Comparison of ENCODE assay signal across 12 cellular contexts in the genomic region with DNA sequence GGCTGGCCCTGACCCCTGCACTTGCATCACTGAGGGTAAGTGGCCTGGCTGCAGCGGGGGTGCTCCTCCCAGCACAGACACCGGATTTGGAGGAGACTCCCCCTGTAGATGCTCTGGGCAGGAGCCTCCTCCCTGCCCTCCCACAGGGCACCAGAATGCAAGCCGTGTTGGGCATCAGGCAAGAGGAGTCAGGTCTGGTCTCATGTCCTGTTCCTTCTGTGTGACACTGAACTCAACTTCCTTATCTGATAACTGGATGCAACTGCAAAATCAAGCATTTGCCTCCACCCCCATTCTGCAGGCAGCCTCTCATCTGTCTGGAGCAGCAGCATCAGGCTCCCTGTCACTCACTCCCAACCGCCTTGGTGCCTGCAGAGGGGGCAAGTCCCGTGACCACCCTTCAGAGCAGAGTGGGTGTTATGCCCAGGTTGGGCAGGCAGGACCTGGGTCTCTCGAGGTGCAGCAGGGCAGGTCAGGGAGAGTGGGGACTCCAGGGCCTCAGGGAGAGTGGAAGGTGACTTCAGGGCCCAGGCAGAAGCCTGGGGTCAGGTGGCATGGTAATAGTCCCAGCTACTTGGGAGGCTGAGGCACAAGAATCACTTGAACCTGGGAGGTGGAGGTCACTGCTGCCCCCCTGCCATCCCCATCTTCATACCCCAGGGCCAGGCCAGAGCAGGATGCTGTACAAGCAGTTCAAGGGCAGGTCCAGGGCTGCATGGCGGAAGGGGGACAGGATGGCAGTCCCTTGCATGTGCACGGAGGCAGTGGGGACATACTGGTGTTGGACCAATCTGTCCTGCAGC. TPM values are rescaled to one million over a fixed set of nuclear protein-coding genes. Genes with fewer than 3 reads are reported as not detected.
DNase-seq lines count a peak whose midpoint lies in the region; ATAC-seq and TF ChIP-seq lines count a peak whose summit lies in the region.
"Had no signal": no experiment of that assay in that cellular context is flagged by ENCODE, and none has a peak within 500 bp of the region (broad histone marks: within the 10 kb centered on the region; RNA-seq: fewer than 3 reads in every experiment).

No MANE protein-coding gene starts in this region.

- H3K4me3 ChIP-seq in iPS-18c (ENCODE audit: insufficient read depth, low read depth, low read length) (peak overlapping the region; percentile 31; the same call in 1 of the 2 replicates), thoracic aorta (peak overlapping the region; percentile 30)
- H3K4me3 ChIP-seq: gastroesophageal sphincter had no signal

- peak; percentile 14 to 46 for DNase-seq in NCI-H524 (lab: John Stamatoyannopoulos, UW)
- DNase-seq in NCI-H524 treated with DMSO at 0.1 percent for 48 hours (lab: John Stamatoyannopoulos, UW) = no peak
- peak; percentile 63 for DNase-seq in UCSD-AML1 (lab: John Stamatoyannopoulos, UW; ENCODE audit: unreplicated experiment)
- DNase-seq in thoracic aorta (ENCODE audit: low spot score) = no peak
- DNase-seq in NCI-H1436 treated with DMSO at 0.1 percent for 48 hours (lab: John Stamatoyannopoulos, UW) = no peak
- no peak for DNase-seq in NCI-H748 treated with DMSO at 0.1 percent for 48 hours (lab: John Stamatoyannopoulos, UW)
- DNase-seq: 8988T; activated T-cell treated with anti-CD3 and anti-CD28 coated beads, Interleukin-2, amount 50 U/mL, for 1 hour; central memory CD4-positive, alpha-beta T cell had no signal

- H3K27me3 ChIP-seq in thoracic aorta (replicated peaks; ENCODE audit: insufficient read depth) = no peaks in the 10 kb centered on the region
- H3K27me3 ChIP-seq: gastroesophageal sphincter had no signal

- peaks cover 9 to 22% of the 10 kb centered on the region in 2 donors for H3K4me1 ChIP-seq in thoracic aorta (ENCODE audit: control insufficient read depth in 1 of 2, low read depth in 2 of 2)

- H3K27ac ChIP-seq in thoracic aorta = no peak overlapping the region

- no peaks in the 10 kb centered on the region for H3K36me3 ChIP-seq in thoracic aorta
- H3K36me3 ChIP-seq: gastroesophageal sphincter had no signal

- H3K9me3 ChIP-seq in iPS-18c (ENCODE audit: control insufficient read depth, insufficient read depth, low read length) (no peaks in the 10 kb centered on the region), thoracic aorta (no peaks in the 10 kb centered on the region)
- H3K9me3 ChIP-seq: gastroesophageal sphincter had no signal

- ATAC-seq in thoracic aorta (ENCODE audit: insufficient number of reproducible peaks, low FRiP score, low read depth) (no peak), GM19452 (IDR thresholded peaks at IDR 0.05; ENCODE audit: unreplicated experiment) (no peak)
- ATAC-seq: gastroesophageal sphincter had no signal

- TF ChIP-seq CTCF in thoracic aorta (IDR thresholded peaks at IDR 0.05) = no peak

RNA-seq across cellular contexts. Expression of a gene that starts 10.5 kb away (rescaled TPM):
- 100 to 1,000 TPM; 642 to 718 TPM for total RNA-seq in thoracic aorta

RNA-seq across cellular contexts. Expression of a gene that starts 22.9 kb away (rescaled TPM):
- 10 to 100 TPM in 1 of 2 donors, 1 to 10 TPM in 1; 6.1 to 12.3 TPM for total RNA-seq in thoracic aorta

RNA-seq across cellular contexts. Expression of a gene that starts 31.4 kb away (rescaled TPM):
- 10 to 100 TPM in 1 of 2 donors, 1 to 10 TPM in 1; 9.7 to 24.0 TPM for total RNA-seq in thoracic aorta

RNA-seq across cellular contexts. Expression of a gene that starts 32.4 kb away (rescaled TPM):
- total RNA-seq in thoracic aorta = 10 to 100 TPM; 28.6 to 55.2 TPM

RNA-seq across cellular contexts. Expression of a gene that starts 39.0 kb away (rescaled TPM):
- total RNA-seq in thoracic aorta = 100 to 1,000 TPM; 127 to 144 TPM

Comparison
In these comparisons a context has a peak if more than half of its experiments do, and no peak if none do; other contexts are left out.
1. DNase-seq: peak in NCI-H524 (2 of 2) and UCSD-AML1 (single experiment); none in NCI-H524 treated with DMSO at 0.1 percent for 48 hours (single experiment), thoracic aorta (single experiment), NCI-H1436 treated with DMSO at 0.1 percent for 48 hours (single experiment) and NCI-H748 treated with DMSO at 0.1 percent for 48 hours (single experiment).